In the genomic region with DNA sequence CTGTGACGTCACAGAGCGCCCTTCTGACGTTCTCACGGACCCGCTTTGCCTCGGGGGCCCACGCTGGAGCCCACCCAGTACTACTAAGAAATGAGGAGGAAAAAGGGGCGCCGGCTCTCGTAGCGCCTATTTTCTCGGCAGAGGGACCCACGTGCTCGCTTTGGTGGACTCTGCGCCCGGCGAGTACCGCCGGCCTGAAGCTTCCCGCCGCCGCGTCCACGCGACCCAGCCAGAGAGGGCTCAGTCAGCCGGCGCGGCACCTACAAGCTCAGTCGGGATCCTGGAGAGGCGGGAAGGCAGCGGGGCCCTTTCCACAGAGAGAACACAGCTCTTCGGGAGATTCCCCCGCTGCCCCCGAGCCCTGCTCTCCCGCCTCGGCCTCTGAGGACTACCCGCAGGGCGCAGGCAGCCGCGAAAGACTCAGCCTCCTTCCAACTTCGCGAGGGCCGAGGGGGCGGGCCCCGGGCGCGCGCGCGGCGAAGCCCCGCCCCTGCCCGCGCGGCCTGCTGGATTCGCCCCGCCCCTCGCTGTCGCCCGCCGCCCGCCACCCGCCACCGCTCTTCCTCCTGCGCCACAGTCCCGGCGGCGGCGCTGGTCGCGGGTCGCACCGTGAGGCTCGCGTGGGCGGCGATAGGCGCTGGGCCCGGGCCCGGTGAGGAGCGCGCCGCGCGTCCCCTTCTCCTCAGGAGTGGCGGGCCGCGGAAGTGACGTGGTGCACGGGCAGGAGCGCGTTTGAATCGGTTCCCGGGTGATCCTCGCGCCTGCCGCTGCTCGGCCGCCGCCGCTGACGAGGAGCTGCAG, we compare ENCODE assay signal across 8 cellular contexts. TPM values are rescaled to one million over a fixed set of nuclear protein-coding genes. Genes with fewer than 3 reads are reported as not detected.
A peak's percentile ranks its signal among the peaks of the same experiment; 100 is the strongest.
DNase-seq lines count a peak whose midpoint lies in the region; ATAC-seq and TF ChIP-seq lines count a peak whose summit lies in the region.

A gene (plus strand): TSS at position 574 of the 801 bp plus-strand sequence. CDS start 350 bp downstream, outside the sequence.

- H3K27me3 ChIP-seq in BE2C (no peaks in the 10 kb centered on the region), layer of hippocampus (ENCODE audit: control insufficient read depth, insufficient read depth, low read length) (no peaks in the 10 kb centered on the region)

- H3K4me1 ChIP-seq in BE2C: no peaks in the 10 kb centered on the region

- peak within 1 kb of the TSS; percentile 78 for H3K4me3 ChIP-seq in BE2C (ENCODE audit: low read depth, low read length)

- H3K9me3 ChIP-seq in BE2C: no peaks in the 10 kb centered on the region

- TF ChIP-seq POLR2A in GM19193 (IDR thresholded peaks at IDR 0.05; ENCODE audit: extremely low read depth, insufficient read depth, insufficient read length): peak; percentile 93

- ATAC-seq in HG03378 (IDR thresholded peaks at IDR 0.05; ENCODE audit: unreplicated experiment): peak; percentile 47

- H3K27ac ChIP-seq in cingulate gyrus (ENCODE audit: low read depth, low read length) (peak within 1 kb of the TSS; percentile 92), layer of hippocampus (ENCODE audit: low read depth, low read length) (peak within 1 kb of the TSS; percentile 94)

- H3K36me3 ChIP-seq in BE2C: no peaks in the 10 kb centered on the region

- no peak for TF ChIP-seq CTCF in BE2C (IDR thresholded peaks at IDR 0.05; ENCODE audit: low read depth, low read length)

- DNase-seq in BE2C (peak; percentile 81), NCI-H510A treated with DMSO at 0.1 percent for 48 hours (lab: John Stamatoyannopoulos, UW) (peak; percentile 78)
- DNase-seq in activated CD4-positive, alpha-beta T cell treated with anti-CD3 and anti-CD28 coated beads for 48 hours: peak; percentile 95
- DNase-seq in stimulated activated CD4-positive, alpha-beta T cell treated with anti-CD3 and anti-CD28 coated beads, Interleukin-1b, Interleukin-23, amount 100 ng/mL, for 4 hours (ENCODE audit: low read depth in 2 of 2): peak; percentile 90 to 94

RNA-seq across cellular contexts. Expression of the gene that starts here (rescaled TPM):
- 4.6 TPM for polyA plus RNA-seq in BE2C (2012; ENCODE audit: insufficient read depth, insufficient read length, low read depth)

Comparison
In these comparisons a context has a peak if more than half of its experiments do, and no peak if none do; other contexts are left out.
1. Peak in every context shown above with its lines: DNase-seq, ATAC-seq, H3K4me3 ChIP-seq and H3K27ac ChIP-seq.